In the genomic region with DNA sequence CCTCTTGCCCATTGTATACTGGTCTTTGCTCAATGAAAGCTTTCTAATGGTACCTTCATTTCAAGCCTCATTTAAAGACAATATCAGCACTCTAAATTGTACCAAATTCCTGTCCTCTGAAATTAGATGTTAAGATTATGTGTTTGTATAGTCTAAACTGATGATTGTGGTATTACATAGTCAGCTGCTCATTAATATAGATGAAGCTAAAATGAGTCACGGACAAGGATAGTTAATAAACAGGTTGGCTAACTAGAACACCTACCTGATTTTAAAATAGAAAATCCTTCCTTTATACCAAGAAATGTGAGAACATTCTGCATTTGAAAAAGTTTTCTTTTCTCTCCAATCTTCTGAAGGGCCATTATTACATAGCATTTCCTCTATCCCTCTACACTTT, we compare ENCODE assay signal across 1 cellular context.
TF ChIP-seq lines count a peak whose summit lies in the region.

No MANE protein-coding gene starts in this region.

TF ChIP-seq in GM12878, 131 proteins besides CTCF, POLR2A, EP300 and RAD21:
- TF ChIP-seq, protein P1, sequence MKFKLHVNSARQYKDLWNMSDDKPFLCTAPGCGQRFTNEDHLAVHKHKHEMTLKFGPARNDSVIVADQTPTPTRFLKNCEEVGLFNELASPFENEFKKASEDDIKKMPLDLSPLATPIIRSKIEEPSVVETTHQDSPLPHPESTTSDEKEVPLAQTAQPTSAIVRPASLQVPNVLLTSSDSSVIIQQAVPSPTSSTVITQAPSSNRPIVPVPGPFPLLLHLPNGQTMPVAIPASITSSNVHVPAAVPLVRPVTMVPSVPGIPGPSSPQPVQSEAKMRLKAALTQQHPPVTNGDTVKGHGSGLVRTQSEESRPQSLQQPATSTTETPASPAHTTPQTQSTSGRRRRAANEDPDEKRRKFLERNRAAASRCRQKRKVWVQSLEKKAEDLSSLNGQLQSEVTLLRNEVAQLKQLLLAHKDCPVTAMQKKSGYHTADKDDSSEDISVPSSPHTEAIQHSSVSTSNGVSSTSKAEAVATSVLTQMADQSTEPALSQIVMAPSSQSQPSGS (IDR thresholded peaks at IDR 0.05; ENCODE audit: low read length) = no peak
- TF ChIP-seq, protein P2, sequence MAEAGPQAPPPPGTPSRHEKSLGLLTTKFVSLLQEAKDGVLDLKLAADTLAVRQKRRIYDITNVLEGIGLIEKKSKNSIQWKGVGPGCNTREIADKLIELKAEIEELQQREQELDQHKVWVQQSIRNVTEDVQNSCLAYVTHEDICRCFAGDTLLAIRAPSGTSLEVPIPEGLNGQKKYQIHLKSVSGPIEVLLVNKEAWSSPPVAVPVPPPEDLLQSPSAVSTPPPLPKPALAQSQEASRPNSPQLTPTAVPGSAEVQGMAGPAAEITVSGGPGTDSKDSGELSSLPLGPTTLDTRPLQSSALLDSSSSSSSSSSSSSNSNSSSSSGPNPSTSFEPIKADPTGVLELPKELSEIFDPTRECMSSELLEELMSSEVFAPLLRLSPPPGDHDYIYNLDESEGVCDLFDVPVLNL (IDR thresholded peaks at IDR 0.05; ENCODE audit: low read depth, low read length) = no peak
- TF ChIP-seq, protein P3, sequence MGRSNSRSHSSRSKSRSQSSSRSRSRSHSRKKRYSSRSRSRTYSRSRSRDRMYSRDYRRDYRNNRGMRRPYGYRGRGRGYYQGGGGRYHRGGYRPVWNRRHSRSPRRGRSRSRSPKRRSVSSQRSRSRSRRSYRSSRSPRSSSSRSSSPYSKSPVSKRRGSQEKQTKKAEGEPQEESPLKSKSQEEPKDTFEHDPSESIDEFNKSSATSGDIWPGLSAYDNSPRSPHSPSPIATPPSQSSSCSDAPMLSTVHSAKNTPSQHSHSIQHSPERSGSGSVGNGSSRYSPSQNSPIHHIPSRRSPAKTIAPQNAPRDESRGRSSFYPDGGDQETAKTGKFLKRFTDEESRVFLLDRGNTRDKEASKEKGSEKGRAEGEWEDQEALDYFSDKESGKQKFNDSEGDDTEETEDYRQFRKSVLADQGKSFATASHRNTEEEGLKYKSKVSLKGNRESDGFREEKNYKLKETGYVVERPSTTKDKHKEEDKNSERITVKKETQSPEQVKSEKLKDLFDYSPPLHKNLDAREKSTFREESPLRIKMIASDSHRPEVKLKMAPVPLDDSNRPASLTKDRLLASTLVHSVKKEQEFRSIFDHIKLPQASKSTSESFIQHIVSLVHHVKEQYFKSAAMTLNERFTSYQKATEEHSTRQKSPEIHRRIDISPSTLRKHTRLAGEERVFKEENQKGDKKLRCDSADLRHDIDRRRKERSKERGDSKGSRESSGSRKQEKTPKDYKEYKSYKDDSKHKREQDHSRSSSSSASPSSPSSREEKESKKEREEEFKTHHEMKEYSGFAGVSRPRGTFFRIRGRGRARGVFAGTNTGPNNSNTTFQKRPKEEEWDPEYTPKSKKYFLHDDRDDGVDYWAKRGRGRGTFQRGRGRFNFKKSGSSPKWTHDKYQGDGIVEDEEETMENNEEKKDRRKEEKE (IDR thresholded peaks at IDR 0.05) = no peak
- TF ChIP-seq, protein P4, sequence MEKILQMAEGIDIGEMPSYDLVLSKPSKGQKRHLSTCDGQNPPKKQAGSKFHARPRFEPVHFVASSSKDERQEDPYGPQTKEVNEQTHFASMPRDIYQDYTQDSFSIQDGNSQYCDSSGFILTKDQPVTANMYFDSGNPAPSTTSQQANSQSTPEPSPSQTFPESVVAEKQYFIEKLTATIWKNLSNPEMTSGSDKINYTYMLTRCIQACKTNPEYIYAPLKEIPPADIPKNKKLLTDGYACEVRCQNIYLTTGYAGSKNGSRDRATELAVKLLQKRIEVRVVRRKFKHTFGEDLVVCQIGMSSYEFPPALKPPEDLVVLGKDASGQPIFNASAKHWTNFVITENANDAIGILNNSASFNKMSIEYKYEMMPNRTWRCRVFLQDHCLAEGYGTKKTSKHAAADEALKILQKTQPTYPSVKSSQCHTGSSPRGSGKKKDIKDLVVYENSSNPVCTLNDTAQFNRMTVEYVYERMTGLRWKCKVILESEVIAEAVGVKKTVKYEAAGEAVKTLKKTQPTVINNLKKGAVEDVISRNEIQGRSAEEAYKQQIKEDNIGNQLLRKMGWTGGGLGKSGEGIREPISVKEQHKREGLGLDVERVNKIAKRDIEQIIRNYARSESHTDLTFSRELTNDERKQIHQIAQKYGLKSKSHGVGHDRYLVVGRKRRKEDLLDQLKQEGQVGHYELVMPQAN (conservative IDR thresholded peaks at IDR 0.05) = no peak
